Comparison of ENCODE assay signal across 15 cellular contexts in genomic region chr20:59577037-59577808, GRCh38. TPM values are rescaled to one million over a fixed set of nuclear protein-coding genes. Genes with fewer than 3 reads are reported as not detected.
DNase-seq lines count a peak whose midpoint lies in the region; ATAC-seq and TF ChIP-seq lines count a peak whose summit lies in the region.
"Had no signal": no experiment of that assay in that cellular context is flagged by ENCODE, and none has a peak within 500 bp of the region (broad histone marks: within the 10 kb centered on the region; RNA-seq: fewer than 3 reads in every experiment).

No MANE protein-coding gene starts in this region.

- no peaks in the 10 kb centered on the region for H3K36me3 ChIP-seq in HUES48 (ENCODE audit: control insufficient read depth, insufficient read depth, low read length)
- H3K36me3 ChIP-seq in endodermal cell (ENCODE audit: control insufficient read depth, insufficient read depth, low read length) = no peaks in the 10 kb centered on the region
- H3K36me3 ChIP-seq in testis (ENCODE audit: low read depth, missing control alignments) = no peaks in the 10 kb centered on the region
- H3K36me3 ChIP-seq: neutrophil had no signal

- H3K4me3 ChIP-seq in HUES48 (ENCODE audit: low read depth, low read length) (peak overlapping the region; percentile 48; the same call in 1 of the 2 replicates), endodermal cell (ENCODE audit: low read length) (no peak overlapping the region), testis (peak overlapping the region; percentile 9 to 13)
- H3K4me3 ChIP-seq: GM12878 had no signal

- H3K9me3 ChIP-seq in HUES48 (ENCODE audit: control insufficient read depth, insufficient read depth, low read length) (no peaks in the 10 kb centered on the region), endodermal cell (ENCODE audit: control insufficient read depth, low read length) (no peaks in the 10 kb centered on the region), testis (no peaks in the 10 kb centered on the region)
- H3K9me3 ChIP-seq: neutrophil had no signal

- no peak for TF ChIP-seq POLR2A in testis (IDR thresholded peaks at IDR 0.05)

- peaks cover 95% of the 10 kb centered on the region for H3K27me3 ChIP-seq in HUES48 (ENCODE audit: control insufficient read depth, insufficient read depth, low read length)
- peaks cover 91% of the 10 kb centered on the region for H3K27me3 ChIP-seq in endodermal cell (ENCODE audit: control insufficient read depth, insufficient read depth, low read length, poor library complexity, severe bottlenecking)
- H3K27me3 ChIP-seq in testis = no peaks in the 10 kb centered on the region

- H3K27me3 Mint-ChIP-seq in endodermal cell (ENCODE audit: insufficient read depth) = peaks cover 88% of the 10 kb centered on the region

- TF ChIP-seq CTCF in endodermal cell (conservative IDR thresholded peaks at IDR 0.05) = no peak
- no peak for TF ChIP-seq CTCF in testis (IDR thresholded peaks at IDR 0.05)

- intact Hi-C loops in testis (cut with DNase I; ENCODE audit: low total_unique reads) = no loop called here

- H3K27ac Mint-ChIP-seq in endodermal cell = no peak overlapping the region
- H3K27ac Mint-ChIP-seq: CD4-positive, CD25-positive, alpha-beta regulatory T cell had no signal

- no peak for ATAC-seq in GM21528 (IDR thresholded peaks at IDR 0.05; ENCODE audit: low FRiP score, unreplicated experiment)
- ATAC-seq: GM12878, Panc1 had no signal

- DNase-seq in endodermal cell = peak; percentile 58
- DNase-seq in iPS-NIHi7 (ENCODE audit: extremely low spot score) = peak; percentile 36
- no peak for DNase-seq in testis
- DNase-seq in stimulated activated CD4-positive, alpha-beta T cell treated with anti-CD3 and anti-CD28 coated beads, Interleukin-2, amount 100 ng/mL, for 24 hours = no peak
- no peak for DNase-seq in epidermal melanocyte (ENCODE audit: insufficient read length, low spot score)
- DNase-seq: activated CD4-positive, CD25-positive, alpha-beta regulatory T cell treated with anti-CD3 and anti-CD28 coated beads, Interleukin-2, amount 50 U/mL, for 72 hours; CD4-positive, CD25-positive, alpha-beta regulatory T cell; NCI-H2081; T-helper 1 cell had no signal

- H3K4me1 Mint-ChIP-seq in endodermal cell = no peaks in the 10 kb centered on the region

- no peak overlapping the region for H3K9ac ChIP-seq in HUES48 (ENCODE audit: low read depth, low read length)
- no peak overlapping the region for H3K9ac ChIP-seq in endodermal cell (ENCODE audit: extremely low read depth, low read length, poor library complexity, severe bottlenecking)

- H3K4me1 ChIP-seq in HUES48 (ENCODE audit: control insufficient read depth, insufficient read depth, low read length) = no peaks in the 10 kb centered on the region
- no peaks in the 10 kb centered on the region for H3K4me1 ChIP-seq in endodermal cell (ENCODE audit: control insufficient read depth, insufficient read depth, low read length)
- no peaks in the 10 kb centered on the region for H3K4me1 ChIP-seq in testis

- H3K27ac ChIP-seq in HUES48 (ENCODE audit: low read depth, low read length) (no peak overlapping the region), endodermal cell (ENCODE audit: low read depth, low read length) (no peak overlapping the region), testis (no peak overlapping the region)
- H3K27ac ChIP-seq: neutrophil, skin epidermis had no signal

- no peaks in the 10 kb centered on the region for H3K36me3 Mint-ChIP-seq in endodermal cell (ENCODE audit: low read depth)
- H3K36me3 Mint-ChIP-seq: CD4-positive, CD25-positive, alpha-beta regulatory T cell had no signal

- H3K4me3 Mint-ChIP-seq in endodermal cell = peak overlapping the region; percentile 38
- H3K4me3 Mint-ChIP-seq: CD4-positive, CD25-positive, alpha-beta regulatory T cell had no signal

- WGBS in endodermal cell (ENCODE audit: insufficient coverage in 1 of 2, insufficient read length in 1 of 2), 2 experiments = 12 to 15% methylated on average over 25 to 95 of the region's 95 CpGs
- 4 to 7% methylated on average over 17 to 68 of the region's 95 CpGs for WGBS in testis, 2 donors

- no peaks in the 10 kb centered on the region for H3K9me3 Mint-ChIP-seq in endodermal cell

RNA-seq across cellular contexts. Expression of gene PHACTR3, which starts 27.1 kb away (rescaled TPM):
- total RNA-seq in endodermal cell = under 1 TPM in 1 of 2 donors, not detected in 1; 0.13 TPM
- polyA plus RNA-seq in endodermal cell (2013, experiment 1 of 2) = 6.1 TPM
- 7.1 TPM for polyA plus RNA-seq in endodermal cell (2013, experiment 2 of 2)
- 1 to 10 TPM in 1 of 2 donors, under 1 TPM in 1; 0.94 to 1.2 TPM for total RNA-seq in testis
- polyA plus RNA-seq in testis (ENCODE audit: insufficient read depth, low read depth, low replicate concordance) = 1.1 TPM
- total RNA-seq: CD4-positive, CD25-positive, alpha-beta regulatory T cell had no signal
- polyA plus RNA-seq: CD4-positive, CD25-positive, alpha-beta regulatory T cell had no signal

Comparison
In these comparisons a context has a peak if more than half of its experiments do, and no peak if none do; other contexts are left out.
1. DNase-seq: peak in endodermal cell (single experiment) and iPS-NIHi7 (single experiment); none in testis (single experiment), stimulated activated CD4-positive, alpha-beta T cell treated with anti-CD3 and anti-CD28 coated beads, Interleukin-2, amount 100 ng/mL, for 24 hours (0 of 2) and epidermal melanocyte (single experiment).